Comparison of ENCODE assay signal across 17 cellular contexts in genomic region chr9:126207256-126207655, GRCh38.
"Had no signal": no experiment of that assay in that cellular context is flagged by ENCODE, and none has a peak within 500 bp of the region (broad histone marks: within the 10 kb centered on the region; RNA-seq: fewer than 3 reads in every experiment).

No MANE protein-coding gene starts in this region.

- H3K4me1 ChIP-seq: foreskin keratinocyte, psoas muscle, sigmoid colon had no signal

- H3K4me3 ChIP-seq: psoas muscle, sigmoid colon, suprapubic skin had no signal

- H3K9me3 ChIP-seq: psoas muscle, sigmoid colon, suprapubic skin had no signal

- H3K36me3 ChIP-seq: sigmoid colon, suprapubic skin had no signal

- H3K27ac ChIP-seq: foreskin keratinocyte, psoas muscle, sigmoid colon, suprapubic skin had no signal

- H3K27me3 ChIP-seq: sigmoid colon had no signal

- DNase-seq: activated CD4-positive, alpha-beta T cell treated with anti-CD3 and anti-CD28 coated beads, Interleukin-2, amount 50 U/mL, for 48 hours; activated CD4-positive, CD25-positive, alpha-beta regulatory T cell treated with anti-CD3 and anti-CD28 coated beads, Interleukin-2, amount 50 U/mL, for 72 hours; activated CD8-positive, alpha-beta memory T cell treated with anti-CD3 and anti-CD28 coated beads, Interleukin-2, amount 10 ng/mL, durations not matched to agents 7 days and 5 days; activated effector memory CD4-positive, alpha-beta T cell treated with anti-CD3 and anti-CD28 coated beads, Interleukin-2, amount 50 U/mL, for 16 hours; activated T-cell treated with anti-CD3 and anti-CD28 coated beads, Interleukin-2, amount 50 U/mL, for 24 hours; amygdala; foreskin keratinocyte; mesenchymal stem cell; psoas muscle; sigmoid colon; stimulated activated CD4-positive, alpha-beta T cell treated with anti-CD3 and anti-CD28 coated beads, Interleukin-2, amount 100 ng/mL, for 24 hours; stimulated activated naive B cell treated with anti-CD40 and anti-IgM and Interleukin-4, amounts not matched to agents 10 μg/mL and 1 μg/mL and 100 μg/mL, for 72 hours had no signal

- FAIRE-seq: islet of Langerhans had no signal

- H3K4me1 Mint-ChIP-seq: activated CD8-positive, alpha-beta memory T cell treated with anti-CD3 and anti-CD28 coated beads, Interleukin-2, amount 10 ng/mL, durations not matched to agents 7 days and 5 days; nephron had no signal

- H3K27ac Mint-ChIP-seq: activated CD8-positive, alpha-beta memory T cell treated with anti-CD3 and anti-CD28 coated beads, Interleukin-2, amount 10 ng/mL, durations not matched to agents 7 days and 5 days; activated naive CD8-positive, alpha-beta T cell; activated T-cell treated with anti-CD3 and anti-CD28 coated beads, Interleukin-2, amount 50 U/mL, for 24 hours; nephron; stimulated activated naive B cell treated with anti-CD40 and anti-IgM and Interleukin-4, amounts not matched to agents 10 μg/mL and 1 μg/mL and 100 μg/mL, for 72 hours; type B pancreatic cell had no signal

- ATAC-seq: activated CD8-positive, alpha-beta memory T cell treated with anti-CD3 and anti-CD28 coated beads, Interleukin-2, amount 10 ng/mL, durations not matched to agents 7 days and 5 days; foreskin keratinocyte; psoas muscle; stimulated activated naive B cell treated with anti-CD40 and anti-IgM and Interleukin-4, amounts not matched to agents 10 μg/mL and 1 μg/mL and 100 μg/mL, for 72 hours had no signal

- H3K4me3 Mint-ChIP-seq: activated CD8-positive, alpha-beta memory T cell treated with anti-CD3 and anti-CD28 coated beads, Interleukin-2, amount 10 ng/mL, durations not matched to agents 7 days and 5 days; activated naive CD8-positive, alpha-beta T cell; activated T-cell treated with anti-CD3 and anti-CD28 coated beads, Interleukin-2, amount 50 U/mL, for 24 hours; nephron; stimulated activated naive B cell treated with anti-CD40 and anti-IgM and Interleukin-4, amounts not matched to agents 10 μg/mL and 1 μg/mL and 100 μg/mL, for 72 hours; type B pancreatic cell had no signal

- H3K9me3 Mint-ChIP-seq: activated T-cell treated with anti-CD3 and anti-CD28 coated beads, Interleukin-2, amount 50 U/mL, for 24 hours; type B pancreatic cell had no signal
